8 cellular contexts compared by ENCODE assay signal in the genomic region with DNA sequence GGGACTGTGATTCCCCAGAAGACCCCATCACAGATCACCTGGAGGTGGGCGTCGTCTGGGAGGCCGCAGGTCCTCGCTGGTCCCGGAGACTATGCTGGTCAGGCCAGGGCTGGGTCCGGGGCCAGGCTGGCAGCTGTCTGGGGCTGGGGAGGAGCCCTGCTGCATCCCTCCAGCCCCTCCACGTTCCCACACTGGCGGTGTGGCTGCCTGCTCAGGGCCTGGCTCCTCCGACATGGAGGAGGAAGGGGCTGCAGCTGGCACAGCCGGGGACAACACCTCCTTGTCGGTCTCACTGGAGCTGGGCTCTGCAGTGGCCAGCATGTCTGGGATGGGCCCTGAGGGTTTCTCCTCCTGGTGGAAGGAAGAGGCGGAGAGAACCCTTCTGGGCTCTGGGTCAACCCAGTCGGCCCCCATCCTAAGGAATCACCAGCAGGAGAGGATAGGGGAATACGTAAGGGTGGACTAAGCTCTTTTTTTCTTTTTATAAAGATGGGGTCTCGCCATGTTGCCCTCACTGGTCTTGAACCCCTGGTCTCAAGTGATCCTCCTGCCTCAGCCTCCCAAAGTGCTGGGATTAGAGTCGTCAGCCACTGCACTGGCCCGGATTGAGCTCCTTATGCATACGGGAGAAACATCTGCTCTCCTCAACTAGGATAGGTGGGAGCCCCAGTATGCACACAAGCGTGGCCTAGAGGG. TPM values are rescaled to one million over a fixed set of nuclear protein-coding genes. Genes with fewer than 3 reads are reported as not detected.
DNase-seq lines count a peak whose midpoint lies in the region; ATAC-seq, FAIRE-seq and TF ChIP-seq lines count a peak whose summit lies in the region.

No MANE protein-coding gene starts in this region.

- in situ Hi-C loops in IMR-90 (cut with MboI; ENCODE audit: low sequenced_read_pairs) = no loop called here

- WGBS in A549 (ENCODE audit: missing lambda C conversion rate) = 44% methylated on average over 10 of the region's 19 CpGs
- WGBS in IMR-90 (ENCODE audit: extremely low coverage in 2 of 2, insufficient read length in 1 of 2), 2 experiments = 98% methylated on average over 8 of the region's 19 CpGs; no CpG with 5 or more reads in 1 of the 2 experiments

- dilution Hi-C loops in IMR-90 (cut with HindIII; ENCODE audit: low sequenced_read_pairs, unreplicated experiment) = no loop called here

- H2BK120ac ChIP-seq in IMR-90 (ENCODE audit: low read depth, low read length) = no peak overlapping the region

- BruUV-seq in IMR-90 (replicated peaks; lab: Mats Ljungman, UMichigan) = no TSS peak

- H3K18ac ChIP-seq in IMR-90 (ENCODE audit: low read depth, low read length) = peak overlapping the region; percentile 25

- peak overlapping the region; percentile 72 to 79 for H4K8ac ChIP-seq in IMR-90 (ENCODE audit: low read depth in 2 of 2, low read length in 2 of 2)

- no peak for TF ChIP-seq POLR2A in A549 (IDR thresholded peaks at IDR 0.05; ENCODE audit: low read length)
- TF ChIP-seq POLR2A in IMR-90 (IDR thresholded peaks at IDR 0.05; ENCODE audit: low read depth, low read length) = no peak

- H3K36me3 ChIP-seq in IMR-90 (ENCODE audit: control insufficient read depth, insufficient read depth, low read length) (peaks cover 2% of the 10 kb centered on the region; the same call in 1 of the 2 replicates), mucosa of stomach (ENCODE audit: control insufficient read depth, insufficient read depth, low read length) (peaks cover 5% of the 10 kb centered on the region)

- no peak overlapping the region; the same call in 2 of the 3 replicates for H2BK15ac ChIP-seq in IMR-90 (ENCODE audit: low read depth, low read length)

- H3K27me3 ChIP-seq in IMR-90 (ENCODE audit: control insufficient read depth, insufficient read depth, low read length) (no peaks in the 10 kb centered on the region), mucosa of stomach (ENCODE audit: control insufficient read depth, insufficient read depth, low read length) (no peaks in the 10 kb centered on the region)

- peak overlapping the region; percentile 89 for H2AK5ac ChIP-seq in IMR-90 (ENCODE audit: low read depth, low read length)

- no peak overlapping the region for H2BK20ac ChIP-seq in IMR-90 (ENCODE audit: low read depth, low read length)

- no peaks in the 10 kb centered on the region for H4K20me1 ChIP-seq in IMR-90 (ENCODE audit: insufficient read depth, low read length)

- no peak for DNase-seq in A549 (ENCODE audit: low read depth in 1 of 2, low spot score in 1 of 2)
- DNase-seq in IMR-90 = no peak
- peak in 1 of 61 donors; percentile 39 for DNase-seq in caudate nucleus (lab: John Stamatoyannopoulos, UW)
- DNase-seq in NCI-H2029 (lab: John Stamatoyannopoulos, UW) = no peak
- DNase-seq in SHP77 treated with DMSO at 0.1 percent for 48 hours (lab: John Stamatoyannopoulos, UW) = no peak
- DNase-seq in NCI-H2171 treated with DMSO at 0.1 percent for 48 hours (lab: John Stamatoyannopoulos, UW) = no peak
- DNase-seq in activated CD4-positive, CD25-positive, alpha-beta regulatory T cell treated with anti-CD3 and anti-CD28 coated beads, Interleukin-2, amount 50 U/mL, for 72 hours = no peak

- CTCF ChIA-PET in A549 (lab: Yijun Ruan, JAX) (interaction anchor here (1.0 to 3.0 kb wide), 4 partner anchors 8 to 160 kb away, joined by 4 to 15 read pairs (median 10); no protein-coding TSS in a partner anchor), IMR-90 (lab: Yijun Ruan, JAX) (interaction anchor here (0.6 to 1.1 kb wide), 2 partner anchors 8 to 27 kb away, joined by 3 to 4 read pairs; no protein-coding TSS in a partner anchor)

- H2BK5ac ChIP-seq in IMR-90 (ENCODE audit: low read depth, low read length, poor library complexity, severe bottlenecking) = peak overlapping the region; percentile 39

- H3K56ac ChIP-seq in IMR-90 (ENCODE audit: extremely low read depth, insufficient read depth, low read length) = peak overlapping the region; percentile 19; the same call in 1 of the 2 replicates

- peak overlapping the region; percentile 65 for H3K4ac ChIP-seq in IMR-90 (ENCODE audit: low read depth, low read length)

- no peaks in the 10 kb centered on the region for H3K9me3 ChIP-seq in A549
- H3K9me3 ChIP-seq in IMR-90 (ENCODE audit: control insufficient read depth, insufficient read depth, low read length) = no peaks in the 10 kb centered on the region
- no peaks in the 10 kb centered on the region for H3K9me3 ChIP-seq in mucosa of stomach (ENCODE audit: control insufficient read depth, low read length)

- H3K9ac ChIP-seq in IMR-90 (ENCODE audit: low read depth, low read length) (peak overlapping the region; percentile 73), mucosa of stomach (ENCODE audit: low read length) (peak overlapping the region; percentile 70)

- H3K14ac ChIP-seq in IMR-90 (replicated peaks; ENCODE audit: low read depth, low read length) = peak overlapping the region; percentile 62

- no peak overlapping the region for H3K23ac ChIP-seq in IMR-90 (ENCODE audit: low read depth, low read length)

- H3K4me3 ChIP-seq in A549 = peak overlapping the region; percentile 51
- H3K4me3 ChIP-seq in IMR-90 (ENCODE audit: insufficient read depth, low read depth, low read length) = peak overlapping the region; percentile 84
- peak overlapping the region; percentile 29 for H3K4me3 ChIP-seq in mucosa of stomach (ENCODE audit: low read length)

- H3K4me1 ChIP-seq in A549 (peaks cover 18% of the 10 kb centered on the region), IMR-90 (ENCODE audit: control insufficient read depth, insufficient read depth, low read length) (peaks cover 11% of the 10 kb centered on the region), mucosa of stomach (ENCODE audit: control insufficient read depth, insufficient read depth, low read length) (peaks cover 18% of the 10 kb centered on the region)

- H2AFZ ChIP-seq in IMR-90 (replicated peaks; ENCODE audit: low read length, poor library complexity) = peak overlapping the region; percentile 100

- no peak for TF ChIP-seq RAD21 in A549 (conservative IDR thresholded peaks at IDR 0.05 in 1 of 2, IDR thresholded peaks at IDR 0.05 in 1 of 2)
- TF ChIP-seq RAD21 in IMR-90 (IDR thresholded peaks at IDR 0.05; ENCODE audit: low read length) = no peak

- peaks cover 10% of the 10 kb centered on the region for H3K9me1 ChIP-seq in IMR-90 (ENCODE audit: insufficient read depth, low read length)

- peak; percentile 7 to 30; a peak in 2 of 6 replicates for ATAC-seq in A549
- ATAC-seq in IMR-90 (ENCODE audit: low read depth) = no peak

- no peak for FAIRE-seq in A549 (lab: Jason Lieb, UNC)

- H2AK9ac ChIP-seq in IMR-90 (replicated peaks; ENCODE audit: low read depth, low read length, poor library complexity) = peak overlapping the region; percentile 47

- peaks cover 6 to 17% of the 10 kb centered on the region in 2 experiments; a peak in 3 of 4 replicates for H3K79me1 ChIP-seq in IMR-90 (ENCODE audit: low read depth in 1 of 2, low read length in 2 of 2)

- intact Hi-C loops in IMR-90 (cut with micrococcal nuclease) = no loop called here

- POLR2A ChIA-PET in A549 (lab: Yijun Ruan, JAX) = interaction anchor here (0.6 to 2.0 kb wide), 15 partner anchors 7 to 178 kb away, joined by 3 to 39 read pairs (median 7); partner anchors contain the start of genes MARCHF2 and RAB11B
- POLR2A ChIA-PET in IMR-90 (lab: Charles Lee; ENCODE audit: unreplicated experiment) = interaction anchor here (0.5 to 1.5 kb wide), 7 partner anchors 8 to 1619 kb away, joined by 3 to 11 read pairs (median 4); no protein-coding TSS in a partner anchor

- peak overlapping the region; percentile 94 to 99 for H3K27ac ChIP-seq in A549
- peak overlapping the region; percentile 78 for H3K27ac ChIP-seq in IMR-90 (ENCODE audit: insufficient read depth, low read length)
- peak overlapping the region; percentile 98 for H3K27ac ChIP-seq in caudate nucleus (ENCODE audit: low read depth, low read length)

- H3K4me2 ChIP-seq in A549 (peak overlapping the region; percentile 90), IMR-90 (ENCODE audit: low read depth, low read length) (peak overlapping the region; percentile 73)

- TF ChIP-seq CTCF in A549 (IDR thresholded peaks at IDR 0.05) = no peak
- no peak for TF ChIP-seq CTCF in IMR-90 (conservative IDR thresholded peaks at IDR 0.05; ENCODE audit: low read depth, low read length)

- peak overlapping the region; percentile 29 for H4K91ac ChIP-seq in IMR-90 (ENCODE audit: insufficient read depth, low read depth, low read length)

- no peak for TF ChIP-seq EP300 in A549 (IDR thresholded peaks at IDR 0.05)

- peak overlapping the region; percentile 85 for H4K5ac ChIP-seq in IMR-90 (ENCODE audit: low read depth, low read length)

TF ChIP-seq in A549, 52 proteins besides CTCF, POLR2A, EP300 and RAD21 (continues in another document):
- TF ChIP-seq KDM1A (IDR thresholded peaks at IDR 0.05; ENCODE audit: low read depth) = no peak
- TF ChIP-seq FOSB (CRISPR knock-in tag; IDR thresholded peaks at IDR 0.05) = no peak
- no peak for TF ChIP-seq GATA3 (IDR thresholded peaks at IDR 0.05; ENCODE audit: borderline replicate concordance)

TF ChIP-seq in IMR-90, 13 proteins besides CTCF, POLR2A, EP300 and RAD21:
- no peak for TF ChIP-seq RFX5 (IDR thresholded peaks at IDR 0.05; ENCODE audit: low read depth, low read length)

RNA-seq across cellular contexts. Expression of gene ZNF414, which starts 0.8 kb away (rescaled TPM):
- polyA plus RNA-seq in A549 (2011; rRNA removed) (2.8 and 3.3 TPM in 2 replicates), A549 (2017; fragmentation: RNase III; extraction: RNeasy Plus Mini Kit Qiagen cat#74134 plus additional on column Dnase treatment) (20.0 to 22.1 TPM (median 21.5 TPM) in 3 replicates), IMR-90 (2012; rRNA removed) (14.2 and 20.8 TPM in 2 replicates)
- 16.0 and 17.8 TPM in 2 replicates for polyA plus RNA-seq in A549 (2012; cell fraction: cytosol; rRNA removed)
- polyA plus RNA-seq in A549 (2012; cell fraction: nucleus; rRNA removed) = 23.4 and 38.8 TPM in 2 replicates
- polyA minus RNA-seq in A549 (2011; rRNA and poly(A)+ RNA removed) = 0.99 and 4.4 TPM in 2 replicates
- total RNA-seq in IMR-90 (2012; rRNA removed) = 1.1 and 3.2 TPM in 2 replicates
- 28.7 and 38.5 TPM in 2 replicates for polyA plus RNA-seq in IMR-90 (2012; cell fraction: cytosol; rRNA removed)
- 35.8 and 108 TPM in 2 replicates for polyA plus RNA-seq in IMR-90 (2012; cell fraction: nucleus; rRNA removed; ENCODE audit: low replicate concordance)

RNA-seq across cellular contexts. Expression of gene PRAM1, which starts 10.7 kb away (rescaled TPM):
- 0.07 TPM in 1 of 2 replicates, not detected in the other for polyA plus RNA-seq in A549 (2011; rRNA removed)
- 0.05 TPM in 2 replicates for polyA plus RNA-seq in A549 (2012; cell fraction: cytosol; rRNA removed)
- 0.49 and 0.56 TPM in 2 replicates for polyA plus RNA-seq in A549 (2012; cell fraction: nucleus; rRNA removed)
- 0.08 to 0.28 TPM (median 0.13 TPM) in 3 replicates for polyA plus RNA-seq in A549 (2017; fragmentation: RNase III; extraction: RNeasy Plus Mini Kit Qiagen cat#74134 plus additional on column Dnase treatment)
- polyA minus RNA-seq in A549 (2011; rRNA and poly(A)+ RNA removed) = not detected in 2 replicates
- total RNA-seq in IMR-90 (2012; rRNA removed) = not detected in 2 replicates
- polyA plus RNA-seq in IMR-90 (2012; rRNA removed) = 0.09 TPM in 2 replicates
- polyA plus RNA-seq in IMR-90 (2012; cell fraction: cytosol; rRNA removed) = 0.02 TPM in 1 of 2 replicates, not detected in the other
- 0.66 and 0.70 TPM in 2 replicates for polyA plus RNA-seq in IMR-90 (2012; cell fraction: nucleus; rRNA removed; ENCODE audit: low replicate concordance)

Comparison
In these comparisons a context has a peak if more than half of its experiments do, and no peak if none do; other contexts are left out.
1. H3K4me3 ChIP-seq: peak in every context shown above with its lines; median percentile 84 in IMR-90; 51 in A549; 29 in mucosa of stomach.